13 cellular contexts compared by ENCODE assay signal in genomic region chr13:46633416-46633815, GRCh38.
DNase-seq lines count a peak whose midpoint lies in the region; ATAC-seq and TF ChIP-seq lines count a peak whose summit lies in the region.
"Had no signal": no experiment of that assay in that cellular context is flagged by ENCODE, and none has a peak within 500 bp of the region (broad histone marks: within the 10 kb centered on the region; RNA-seq: fewer than 3 reads in every experiment).

No MANE protein-coding gene starts in this region.

- no peak overlapping the region for H3K27ac Mint-ChIP-seq in WTC11

- ATAC-seq in Right ventricle myocardium superior (ENCODE audit: poor library complexity), result no peak
- peak; percentile 45 for ATAC-seq in aorta (ENCODE audit: low FRiP score)
- no peak for ATAC-seq in WTC11
- ATAC-seq: naive thymus-derived CD4-positive, alpha-beta T cell had no signal

- no peaks in the 10 kb centered on the region for H3K36me3 ChIP-seq in left ventricle myocardium inferior
- H3K36me3 ChIP-seq in aorta (ENCODE audit: control insufficient read depth in 1 of 2, insufficient read depth in 2 of 2, low read length in 1 of 2), result no peaks in the 10 kb centered on the region

- intact Hi-C loops in left ventricle myocardium inferior (cut with micrococcal nuclease) (no loop called here), Right ventricle myocardium superior (cut with DNase I) (no loop called here), aorta (cut with DNase I) (loop anchor here in 1 of 2 donors (5.0 kb wide), 1 partner anchor 76 kb away; no protein-coding TSS in a partner anchor)

- TF ChIP-seq CTCF in left ventricle myocardium inferior (IDR thresholded peaks at IDR 0.05; ENCODE audit: borderline replicate concordance), result no peak
- TF ChIP-seq CTCF in WTC11 (IDR thresholded peaks at IDR 0.05), result no peak

- WGBS in aorta, 2 donors, result 3 to 6% methylated on average over 3 of the region's 3 CpGs

- no peaks in the 10 kb centered on the region for H3K9me3 Mint-ChIP-seq in WTC11
- H3K9me3 Mint-ChIP-seq: IgD-negative memory B cell had no signal

- H3K27me3 ChIP-seq in left ventricle myocardium inferior (ENCODE audit: low read depth) (no peaks in the 10 kb centered on the region), aorta (ENCODE audit: control insufficient read depth in 1 of 2, insufficient read depth in 2 of 2, low read length in 1 of 2) (no peaks in the 10 kb centered on the region)

- H3K4me3 ChIP-seq in left ventricle myocardium inferior (no peak overlapping the region), aorta (ENCODE audit: low read length in 2 of 2) (no peak overlapping the region)
- H3K4me3 ChIP-seq: SK-N-MC had no signal

- H3K27ac ChIP-seq in left ventricle myocardium inferior (replicated peaks), result peak overlapping the region; percentile 1
- no peak overlapping the region for H3K27ac ChIP-seq in aorta (ENCODE audit: low read depth in 1 of 2, low read length in 2 of 2)
- H3K27ac ChIP-seq: SK-N-MC had no signal

- peaks cover 54% of the 10 kb centered on the region for H3K4me1 Mint-ChIP-seq in WTC11

- no peaks in the 10 kb centered on the region for H3K36me3 Mint-ChIP-seq in WTC11

- H3K4me1 ChIP-seq in left ventricle myocardium inferior (peaks cover 85% of the 10 kb centered on the region), aorta (ENCODE audit: control insufficient read depth in 1 of 2, insufficient read depth in 2 of 2, low read length in 2 of 2) (peaks cover 7 to 10% of the 10 kb centered on the region in 2 donors)

- POLR2A ChIA-PET in WTC11 (lab: Charles Lee), result interaction anchor here (0.7 kb wide), 1 partner anchor 97 kb away, joined by 7 read pairs; no protein-coding TSS in a partner anchor

- CTCF ChIA-PET in WTC11 (lab: Charles Lee), result no interaction called here

- no peaks in the 10 kb centered on the region for H3K27me3 Mint-ChIP-seq in WTC11 (ENCODE audit: low read depth)
- H3K27me3 Mint-ChIP-seq: IgD-negative memory B cell; naive thymus-derived CD4-positive, alpha-beta T cell had no signal

- H3K9me3 ChIP-seq in left ventricle myocardium inferior (replicated peaks), result no peaks in the 10 kb centered on the region
- no peaks in the 10 kb centered on the region for H3K9me3 ChIP-seq in aorta (ENCODE audit: control insufficient read depth, low read length)

- no peak overlapping the region for H3K4me3 Mint-ChIP-seq in WTC11
- H3K4me3 Mint-ChIP-seq: naive thymus-derived CD4-positive, alpha-beta T cell had no signal

- DNase-seq in left ventricle myocardium inferior (no peak), Right ventricle myocardium superior (no peak), amniotic epithelial cell (ENCODE audit: low read depth) (peak; percentile 79), iPS-NIHi11 (ENCODE audit: low spot score) (peak; percentile 24), aorta (no peak), NCI-H526 (lab: John Stamatoyannopoulos, UW) (no peak), WTC11 (ENCODE audit: low spot score) (no peak)
- DNase-seq in activated T-cell treated with anti-CD3 and anti-CD28 coated beads, Interleukin-2, amount 50 U/mL, for 48 hours, result no peak
- DNase-seq: activated CD4-positive, alpha-beta T cell treated with anti-CD3 and anti-CD28 coated beads, Interleukin-2, amount 50 U/mL, for 48 hours; naive thymus-derived CD4-positive, alpha-beta T cell; stimulated activated CD4-positive, alpha-beta T cell treated with anti-CD3 and anti-CD28 coated beads, Interleukin-2, amount 100 ng/mL, for 24 hours had no signal

TF ChIP-seq in WTC11, 78 proteins besides CTCF, POLR2A, EP300 and RAD21:
- TF ChIP-seq ZNF281 (CRISPR knock-in tag; IDR thresholded peaks at IDR 0.05), result no peak
- no peak for TF ChIP-seq ETV6 (CRISPR knock-in tag; IDR thresholded peaks at IDR 0.05)
- TF ChIP-seq NFYB (CRISPR knock-in tag; conservative IDR thresholded peaks at IDR 0.05; ENCODE audit: low read depth), result no peak
- TF ChIP-seq ZMAT4 (CRISPR knock-in tag; IDR thresholded peaks at IDR 0.05), result no peak
- TF ChIP-seq NR1H2 (CRISPR knock-in tag; IDR thresholded peaks at IDR 0.05), result no peak
- TF ChIP-seq GTF2I (CRISPR knock-in tag; conservative IDR thresholded peaks at IDR 0.05), result no peak
- TF ChIP-seq, protein P1, sequence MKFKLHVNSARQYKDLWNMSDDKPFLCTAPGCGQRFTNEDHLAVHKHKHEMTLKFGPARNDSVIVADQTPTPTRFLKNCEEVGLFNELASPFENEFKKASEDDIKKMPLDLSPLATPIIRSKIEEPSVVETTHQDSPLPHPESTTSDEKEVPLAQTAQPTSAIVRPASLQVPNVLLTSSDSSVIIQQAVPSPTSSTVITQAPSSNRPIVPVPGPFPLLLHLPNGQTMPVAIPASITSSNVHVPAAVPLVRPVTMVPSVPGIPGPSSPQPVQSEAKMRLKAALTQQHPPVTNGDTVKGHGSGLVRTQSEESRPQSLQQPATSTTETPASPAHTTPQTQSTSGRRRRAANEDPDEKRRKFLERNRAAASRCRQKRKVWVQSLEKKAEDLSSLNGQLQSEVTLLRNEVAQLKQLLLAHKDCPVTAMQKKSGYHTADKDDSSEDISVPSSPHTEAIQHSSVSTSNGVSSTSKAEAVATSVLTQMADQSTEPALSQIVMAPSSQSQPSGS (CRISPR knock-in tag; IDR thresholded peaks at IDR 0.05; ENCODE audit: borderline replicate concordance, low read depth), result no peak
- TF ChIP-seq NR2C2 (CRISPR knock-in tag; IDR thresholded peaks at IDR 0.05), result no peak
- TF ChIP-seq MAX (CRISPR knock-in tag; IDR thresholded peaks at IDR 0.05), result no peak
- TF ChIP-seq PRDM15 (CRISPR knock-in tag; IDR thresholded peaks at IDR 0.05), result no peak
- TF ChIP-seq SMAD3 (CRISPR knock-in tag; IDR thresholded peaks at IDR 0.05; ENCODE audit: borderline replicate concordance), result no peak
- TF ChIP-seq ZNF121 (CRISPR knock-in tag; IDR thresholded peaks at IDR 0.05), result no peak
- TF ChIP-seq MXD4 (CRISPR knock-in tag; IDR thresholded peaks at IDR 0.05; ENCODE audit: borderline replicate concordance), result no peak

Comparison
In these comparisons a context has a peak if more than half of its experiments do, and no peak if none do; other contexts are left out.
1. DNase-seq: peak in amniotic epithelial cell (single experiment) and iPS-NIHi11 (single experiment); none in left ventricle myocardium inferior (single experiment), Right ventricle myocardium superior (single experiment), aorta (0 of 2), NCI-H526 (0 of 2), WTC11 (single experiment) and activated T-cell treated with anti-CD3 and anti-CD28 coated beads, Interleukin-2, amount 50 U/mL, for 48 hours (0 of 2).